ENCODE assay signal across 5 cellular contexts in the genomic region with DNA sequence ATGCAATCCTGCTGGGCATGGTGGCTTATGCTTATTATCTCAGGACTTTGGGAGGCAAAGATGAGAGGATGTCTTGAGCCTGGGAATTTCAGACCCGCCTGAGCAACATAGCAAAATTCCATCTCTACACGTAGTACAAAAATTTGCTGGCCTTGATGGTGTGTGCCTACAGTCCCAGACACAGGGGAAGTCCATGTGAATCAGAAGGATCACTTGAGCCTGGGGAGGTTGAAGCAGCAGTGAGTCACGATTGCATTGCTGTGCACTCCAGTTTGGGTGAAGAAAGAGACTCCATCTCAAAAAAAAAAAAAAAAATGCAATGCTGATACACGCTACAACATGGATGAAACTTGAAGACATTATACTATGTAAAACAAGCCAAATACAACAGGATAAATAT.
A peak's percentile ranks its signal among the peaks of the same experiment; 100 is the strongest.
DNase-seq lines count a peak whose midpoint lies in the region; ATAC-seq, FAIRE-seq and TF ChIP-seq lines count a peak whose summit lies in the region.
"Not testable (repeated sequence)": the region's sequence is repeated elsewhere in the genome, so short reads cannot be mapped to it uniquely, and the experiment has no call there.

No MANE protein-coding gene starts in this region.

- not testable (repeated sequence) for H3K27ac ChIP-seq in A549; RWPE2 (ENCODE audit: poor library complexity, severe bottlenecking); foreskin keratinocyte

- H3K9me3 Mint-ChIP-seq in activated T-helper 17 cell treated with anti-CD3 and anti-CD28 coated beads, Interleukin-2, amount 50 U/mL, for 72 hours, result not testable (repeated sequence)

- H3K4me3 Mint-ChIP-seq in activated T-helper 17 cell treated with anti-CD3 and anti-CD28 coated beads, Interleukin-2, amount 50 U/mL, for 72 hours, result not testable (repeated sequence)

- not testable (repeated sequence) for H3K27ac Mint-ChIP-seq in activated T-helper 17 cell treated with anti-CD3 and anti-CD28 coated beads, Interleukin-2, amount 50 U/mL, for 72 hours

- H3K36me3 ChIP-seq in RWPE2 (ENCODE audit: low read depth), result not testable (repeated sequence)

- not testable (repeated sequence) for H3K27me3 Mint-ChIP-seq in activated T-helper 17 cell treated with anti-CD3 and anti-CD28 coated beads, Interleukin-2, amount 50 U/mL, for 72 hours

- CTCF ChIA-PET in A549 (lab: Yijun Ruan, JAX), result not testable (repeated sequence)

- POLR2A ChIA-PET in A549 (lab: Yijun Ruan, JAX), result not testable (repeated sequence)

- WGBS in A549 (ENCODE audit: missing lambda C conversion rate), result no CpG with 5 or more reads among the region's 4 CpGs

- not testable (repeated sequence) for TF ChIP-seq EP300 in A549 (IDR thresholded peaks at IDR 0.05)

- TF ChIP-seq RAD21 in A549 (conservative IDR thresholded peaks at IDR 0.05 in 1 of 2, IDR thresholded peaks at IDR 0.05 in 1 of 2), result not testable (repeated sequence)

- H3K4me1 ChIP-seq in A549; RWPE2 (ENCODE audit: insufficient read depth, poor library complexity, severe bottlenecking); foreskin keratinocyte: not testable (repeated sequence)

- DNase-seq in A549 (ENCODE audit: low read depth in 1 of 2, low spot score in 1 of 2); RCC 7860 (ENCODE audit: low spot score); RWPE2 (ENCODE audit: low spot score); foreskin keratinocyte: not testable (repeated sequence)

- H3K4me3 ChIP-seq in A549; RWPE2 (ENCODE audit: severe bottlenecking): not testable (repeated sequence)

- TF ChIP-seq POLR2A in A549 (IDR thresholded peaks at IDR 0.05; ENCODE audit: low read length), result not testable (repeated sequence)

- not testable (repeated sequence) for H3K4me2 ChIP-seq in A549

- TF ChIP-seq CTCF in A549 (IDR thresholded peaks at IDR 0.05); RWPE2 (IDR thresholded peaks at IDR 0.05; ENCODE audit: poor library complexity, severe bottlenecking); foreskin keratinocyte (conservative IDR thresholded peaks at IDR 0.05): not testable (repeated sequence)

- ATAC-seq in A549, result 0 out of 6 replicates have a peak, but pooled peaks have one; percentile 34 to 43
- ATAC-seq in RWPE2 (ENCODE audit: low read depth), result peak; percentile 53; the same call in 1 of the 3 replicates
- ATAC-seq in activated T-helper 17 cell treated with anti-CD3 and anti-CD28 coated beads, Interleukin-2, amount 50 U/mL, for 72 hours (replicated peaks), result peak; percentile 43
- peak; percentile 84 for ATAC-seq in foreskin keratinocyte

- H3K27me3 ChIP-seq in RWPE2 (ENCODE audit: insufficient read depth, poor library complexity, severe bottlenecking); foreskin keratinocyte: not testable (repeated sequence)

- H3K36me3 Mint-ChIP-seq in activated T-helper 17 cell treated with anti-CD3 and anti-CD28 coated beads, Interleukin-2, amount 50 U/mL, for 72 hours (ENCODE audit: low read depth), result not testable (repeated sequence)

- not testable (repeated sequence) for H3K9me3 ChIP-seq in A549; RWPE2 (ENCODE audit: severe bottlenecking)

- FAIRE-seq in A549 (lab: Jason Lieb, UNC), result not testable (repeated sequence)
- FAIRE-seq in RCC 7860 (lab: Jason Lieb, UNC), result peak; percentile 92

- not testable (repeated sequence) for H3K4me1 Mint-ChIP-seq in activated T-helper 17 cell treated with anti-CD3 and anti-CD28 coated beads, Interleukin-2, amount 50 U/mL, for 72 hours
